9 cellular contexts compared by ENCODE assay signal in the genomic region with DNA sequence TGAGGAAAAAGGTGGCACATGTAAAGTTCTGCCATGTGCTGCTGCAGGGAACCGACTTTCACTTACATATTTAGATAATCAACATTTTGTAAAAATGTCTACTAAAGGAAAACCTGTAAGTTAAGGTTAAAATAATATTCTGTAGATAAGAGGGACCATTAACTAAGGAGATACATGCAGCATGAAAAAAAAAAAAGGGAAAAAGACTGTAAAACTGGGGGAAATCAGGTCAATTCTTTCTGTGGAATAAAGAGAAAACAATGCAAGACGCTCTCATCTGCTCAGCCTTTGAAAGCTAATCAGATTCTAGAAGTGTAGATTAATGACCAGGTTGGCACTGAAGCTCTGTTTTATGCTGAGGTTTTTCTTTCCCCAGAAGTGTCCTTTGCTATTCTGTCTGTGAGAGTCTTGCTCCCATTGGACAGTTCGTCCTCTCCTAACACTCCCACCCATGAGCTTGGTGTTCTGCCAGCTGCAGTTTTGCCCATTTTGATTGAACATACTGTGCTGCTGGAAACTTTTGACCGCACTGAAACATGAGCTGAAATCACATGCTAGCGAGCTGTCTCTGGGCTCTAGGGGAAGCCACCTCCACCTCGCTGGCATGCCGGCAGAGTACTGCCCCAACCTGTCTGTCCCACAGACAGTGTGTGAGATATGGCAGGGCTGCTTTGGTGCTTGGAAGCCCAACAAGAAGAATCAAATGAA. TPM values are rescaled to one million over a fixed set of nuclear protein-coding genes. Genes with fewer than 3 reads are reported as not detected.
DNase-seq lines count a peak whose midpoint lies in the region; ATAC-seq, FAIRE-seq and TF ChIP-seq lines count a peak whose summit lies in the region.
"Had no signal": no experiment of that assay in that cellular context is flagged by ENCODE, and none has a peak within 500 bp of the region (broad histone marks: within the 10 kb centered on the region; RNA-seq: fewer than 3 reads in every experiment).

No MANE protein-coding gene starts in this region.

- no peaks in the 10 kb centered on the region for H3K27me3 ChIP-seq in bronchial epithelial cell (ENCODE audit: control insufficient read depth, insufficient read depth, low read length)
- no peaks in the 10 kb centered on the region for H3K27me3 ChIP-seq in right lobe of liver
- no peaks in the 10 kb centered on the region for H3K27me3 ChIP-seq in suprapubic skin

- ATAC-seq in stimulated activated naive CD8-positive, alpha-beta T cell treated with anti-CD3 and anti-CD28 coated beads, Interleukin-15, Interleukin-2, amounts not matched to agents 100 U/mL and 50 U/mL, for 24 hours: no peak
- ATAC-seq in right lobe of liver: peak; percentile 91 to 96 (median 93)
- no peak for ATAC-seq in GM21723 (IDR thresholded peaks at IDR 0.05; ENCODE audit: unreplicated experiment)

- H3K4me1 ChIP-seq in right lobe of liver (peaks cover 0 to 33% (median 11%) of the 10 kb centered on the region in 4 donors), suprapubic skin (peaks cover 76% of the 10 kb centered on the region)

- peak overlapping the region; percentile 57 for H3K27ac Mint-ChIP-seq in stimulated activated naive CD8-positive, alpha-beta T cell treated with anti-CD3 and anti-CD28 coated beads, Interleukin-15, Interleukin-2, amounts not matched to agents 100 ng/mL and 50 ng/mL, for 24 hours

- no peak for DNase-seq in stimulated activated naive CD8-positive, alpha-beta T cell treated with anti-CD3 and anti-CD28 coated beads, Interleukin-15, Interleukin-2, amounts not matched to agents 100 U/mL and 50 U/mL, for 24 hours
- DNase-seq in bronchial epithelial cell (ENCODE audit: low read depth) (peak; percentile 92), right lobe of liver (peak; percentile 81 to 98 (median 89)), suprapubic skin (ENCODE audit: low spot score in 2 of 2) (peak; percentile 95 to 96), NCI-H2081 treated with DMSO at 0.1 percent for 48 hours (lab: John Stamatoyannopoulos, UW) (no peak), NOMO-1 treated with DMSO at 0.1 percent for 48 hours (lab: John Stamatoyannopoulos, UW; ENCODE audit: unreplicated experiment) (no peak)

- intact Hi-C loops in right lobe of liver (cut with DNase I): no loop called here

- H3K36me3 ChIP-seq in bronchial epithelial cell (ENCODE audit: control insufficient read depth, insufficient read depth, low read length) (peaks cover 2% of the 10 kb centered on the region), right lobe of liver (peaks cover 0 to 15% (median 2%) of the 10 kb centered on the region in 4 donors), suprapubic skin (no peaks in the 10 kb centered on the region)

- H3K36me3 Mint-ChIP-seq in stimulated activated naive CD8-positive, alpha-beta T cell treated with anti-CD3 and anti-CD28 coated beads, Interleukin-15, Interleukin-2, amounts not matched to agents 100 ng/mL and 50 ng/mL, for 24 hours (ENCODE audit: low read depth): peaks cover 62% of the 10 kb centered on the region

- H3K9me3 ChIP-seq in right lobe of liver (no peaks in the 10 kb centered on the region), suprapubic skin (no peaks in the 10 kb centered on the region)

- no peaks in the 10 kb centered on the region for H3K9me3 Mint-ChIP-seq in stimulated activated naive CD8-positive, alpha-beta T cell treated with anti-CD3 and anti-CD28 coated beads, Interleukin-15, Interleukin-2, amounts not matched to agents 100 ng/mL and 50 ng/mL, for 24 hours

- peaks cover 47% of the 10 kb centered on the region for H3K4me1 Mint-ChIP-seq in stimulated activated naive CD8-positive, alpha-beta T cell treated with anti-CD3 and anti-CD28 coated beads, Interleukin-15, Interleukin-2, amounts not matched to agents 100 ng/mL and 50 ng/mL, for 24 hours (ENCODE audit: low read depth)

- TF ChIP-seq CTCF in bronchial epithelial cell (IDR thresholded peaks at IDR 0.05; ENCODE audit: insufficient read depth, low read length, severe bottlenecking) (no peak), right lobe of liver (IDR thresholded peaks at IDR 0.05) (no peak), suprapubic skin (IDR thresholded peaks at IDR 0.05) (no peak)

- H3K27ac ChIP-seq in right lobe of liver: peak overlapping the region; percentile 52 to 91 (median 81)
- H3K27ac ChIP-seq in suprapubic skin: peak overlapping the region; percentile 86

- 10% methylated on average over 7 of the region's 7 CpGs for WGBS in right lobe of liver (ENCODE audit: insufficient coverage, low coverage, low lambda C conversion rate, missing lambda C conversion rate)
- 29% methylated on average over 7 of the region's 7 CpGs for WGBS in suprapubic skin

- FAIRE-seq in bronchial epithelial cell (lab: Jason Lieb, UNC): no peak
- FAIRE-seq: G401.6 had no signal

- H3K4me3 Mint-ChIP-seq in stimulated activated naive CD8-positive, alpha-beta T cell treated with anti-CD3 and anti-CD28 coated beads, Interleukin-15, Interleukin-2, amounts not matched to agents 100 ng/mL and 50 ng/mL, for 24 hours: no peak overlapping the region

- no peak overlapping the region for H3K4me3 ChIP-seq in bronchial epithelial cell (ENCODE audit: low read depth, low read length)
- H3K4me3 ChIP-seq in right lobe of liver: peak overlapping the region in 2 of 3 donors; percentile 6 to 9
- H3K4me3 ChIP-seq in suprapubic skin: peak overlapping the region; percentile 17

- no peaks in the 10 kb centered on the region for H3K27me3 Mint-ChIP-seq in stimulated activated naive CD8-positive, alpha-beta T cell treated with anti-CD3 and anti-CD28 coated beads, Interleukin-15, Interleukin-2, amounts not matched to agents 100 ng/mL and 50 ng/mL, for 24 hours

- TF ChIP-seq POLR2A in right lobe of liver (IDR thresholded peaks at IDR 0.05) (peak; percentile 60), suprapubic skin (IDR thresholded peaks at IDR 0.05) (no peak)

- TF ChIP-seq EP300 in suprapubic skin (IDR thresholded peaks at IDR 0.05): no peak

RNA-seq across cellular contexts. Expression of a gene that starts 39.7 kb away (rescaled TPM):
- total RNA-seq in bronchial epithelial cell (8.7 and 10.8 TPM in 2 replicates), right lobe of liver (10 to 100 TPM in 5 of 6 experiments, 1 to 10 TPM in 1; 6.3 to 15.0 (median 11.5) TPM), suprapubic skin (10 to 100 TPM; 24.6 to 36.6 (median 29.1) TPM)

RNA-seq across cellular contexts. Expression of a gene that starts 41.3 kb away (rescaled TPM):
- total RNA-seq in bronchial epithelial cell: 0.26 TPM in 2 replicates
- under 1 TPM in 5 of 6 experiments, not detected in 1; 0.37 to 0.58 (median 0.51) TPM for total RNA-seq in right lobe of liver
- total RNA-seq in suprapubic skin: under 1 TPM in 3 of 4 donors, not detected in 1; 0.19 to 0.47 (median 0.40) TPM

RNA-seq across cellular contexts. Expression of a gene that starts 41.5 kb away (rescaled TPM):
- total RNA-seq in bronchial epithelial cell: 46.5 and 55.3 TPM in 2 replicates
- total RNA-seq in right lobe of liver: 10 to 100 TPM; 37.9 to 61.2 (median 51.1) TPM
- 10 to 100 TPM; 72.2 to 96.1 (median 83.1) TPM for total RNA-seq in suprapubic skin

Comparison
In these comparisons a context has a peak if more than half of its experiments do, and no peak if none do; other contexts are left out.
1. ATAC-seq: peak in right lobe of liver (4 of 4); none in stimulated activated naive CD8-positive, alpha-beta T cell treated with anti-CD3 and anti-CD28 coated beads, Interleukin-15, Interleukin-2, amounts not matched to agents 100 U/mL and 50 U/mL, for 24 hours (single experiment) and GM21723 (single experiment).
2. DNase-seq: peak in bronchial epithelial cell (single experiment), right lobe of liver (3 of 3) and suprapubic skin (2 of 2); none in stimulated activated naive CD8-positive, alpha-beta T cell treated with anti-CD3 and anti-CD28 coated beads, Interleukin-15, Interleukin-2, amounts not matched to agents 100 U/mL and 50 U/mL, for 24 hours (single experiment), NCI-H2081 treated with DMSO at 0.1 percent for 48 hours (single experiment) and NOMO-1 treated with DMSO at 0.1 percent for 48 hours (single experiment).